10 cellular contexts compared by ENCODE assay signal in the genomic region with DNA sequence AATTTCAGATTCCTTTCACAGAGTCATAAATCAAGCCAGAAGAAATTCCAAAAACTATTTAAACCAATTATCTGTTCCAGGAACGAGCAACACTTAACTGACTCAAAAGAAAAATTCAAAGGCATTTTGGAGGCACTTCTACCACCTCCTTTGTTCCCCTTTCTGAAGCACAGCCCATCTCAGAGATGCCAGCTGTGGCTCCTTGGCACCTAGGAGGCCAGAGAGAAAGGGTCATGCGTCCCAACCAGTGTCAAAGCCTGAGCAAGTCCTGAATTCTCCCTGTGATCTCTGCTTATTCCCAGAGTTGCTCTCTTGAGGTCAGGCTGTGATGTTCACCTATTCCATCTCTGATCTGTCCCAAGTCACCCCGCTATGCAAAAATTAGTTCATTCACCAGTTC.
"Had no signal": no experiment of that assay in that cellular context is flagged by ENCODE, and none has a peak within 500 bp of the region (broad histone marks: within the 10 kb centered on the region; RNA-seq: fewer than 3 reads in every experiment).

No MANE protein-coding gene starts in this region.

- H3K27ac Mint-ChIP-seq: GM23338, HFFc6 had no signal

- H3K4me3 ChIP-seq: GM23248, GM23338, HAP-1 had no signal

- H3K9me3 Mint-ChIP-seq: GM23338, HFFc6 had no signal

- H3K9ac ChIP-seq: GM23248 had no signal

- H3K4me1 ChIP-seq: HAP-1 had no signal

- H3K4me2 ChIP-seq: GM23338 had no signal

- H3K36me3 ChIP-seq: HAP-1 had no signal

- H2AFZ ChIP-seq: GM23248, GM23338 had no signal

- H3K27ac ChIP-seq: GM23248 had no signal

- FAIRE-seq: H1, H54 had no signal

- H3K4me3 Mint-ChIP-seq: GM23338, HFFc6 had no signal

- H3K9me3 ChIP-seq: HAP-1 had no signal

- ATAC-seq: GM23338, HCT116 had no signal

- DNase-seq: GOT3, H7, HCEC 1CT, HFFc6 had no signal
